Comparison of ENCODE assay signal across 8 cellular contexts in the genomic region with DNA sequence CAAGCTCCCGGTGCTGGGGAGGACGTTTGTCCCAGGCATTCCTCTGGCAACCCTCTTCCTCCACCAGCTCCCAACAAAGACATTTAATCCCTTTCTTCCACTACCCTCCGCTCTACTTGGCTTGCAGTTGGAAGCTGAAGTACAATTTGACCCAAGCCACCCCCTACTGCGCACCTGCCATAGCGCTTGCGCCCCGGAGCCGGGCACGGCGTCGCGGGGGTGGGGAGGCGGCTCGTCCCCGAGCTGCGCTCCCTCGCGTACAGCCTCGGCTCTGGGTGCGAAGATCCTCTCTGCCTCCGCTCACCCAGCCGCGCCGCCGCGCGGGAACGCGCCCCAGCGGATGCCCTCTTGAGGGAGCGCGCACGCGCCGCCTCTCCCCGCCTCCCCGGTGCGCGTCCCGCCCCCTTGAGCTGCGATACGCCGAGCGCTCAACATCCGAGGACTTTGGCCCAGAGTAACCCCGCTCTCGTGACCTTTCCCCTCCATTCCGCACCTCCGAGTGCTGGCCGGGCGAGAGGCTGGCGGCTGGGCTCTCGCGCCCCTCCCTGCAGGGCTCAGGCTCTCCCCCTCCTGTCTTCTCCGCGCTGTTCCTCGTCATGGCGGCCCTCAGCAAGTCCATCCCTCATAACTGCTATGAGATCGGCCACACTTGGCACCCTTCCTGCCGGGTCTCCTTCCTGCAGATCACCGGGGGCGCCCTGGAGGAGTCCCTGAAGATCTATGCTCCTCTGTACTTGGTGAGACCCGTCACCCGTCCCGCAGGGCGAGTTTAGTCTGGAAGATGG. TPM values are rescaled to one million over a fixed set of nuclear protein-coding genes. Genes with fewer than 3 reads are reported as not detected.
DNase-seq lines count a peak whose midpoint lies in the region; ATAC-seq lines count a peak whose summit lies in the region.

A gene (plus strand): TSS at position 485 of the 785 bp plus-strand sequence. CDS start 112 bp downstream, at position 597.

- H3K9me3 ChIP-seq in effector memory CD4-positive, alpha-beta T cell (ENCODE audit: control insufficient read depth, low read length) = no peaks in the 10 kb centered on the region

- CTCF ChIA-PET in activated CD8-positive, alpha-beta memory T cell treated with anti-CD3 and anti-CD28 coated beads for 36 hours (lab: Charles Lee) = no interaction called here

- POLR2A ChIA-PET in activated CD8-positive, alpha-beta memory T cell treated with anti-CD3 and anti-CD28 coated beads for 36 hours (lab: Charles Lee) = interaction anchor here (0.6 to 0.8 kb wide), 3 partner anchors 27 to 58 kb away, joined by 3 to 10 read pairs (median 7); no protein-coding TSS in a partner anchor

- peak; percentile 97 for ATAC-seq in GM21367 (IDR thresholded peaks at IDR 0.05; ENCODE audit: unreplicated experiment)

- H3K4me1 ChIP-seq in effector memory CD4-positive, alpha-beta T cell (ENCODE audit: control insufficient read depth, insufficient read depth, low read length, poor library complexity, severe bottlenecking) = peaks cover 10% of the 10 kb centered on the region

- no peaks in the 10 kb centered on the region for H3K27me3 ChIP-seq in effector memory CD4-positive, alpha-beta T cell (replicated peaks; ENCODE audit: control insufficient read depth, insufficient read depth, low read length, poor library complexity, severe bottlenecking)

- H3K4me3 ChIP-seq in effector memory CD4-positive, alpha-beta T cell (ENCODE audit: insufficient read depth, low read depth, low read length, poor library complexity, severe bottlenecking) = peak within 1 kb of the TSS; percentile 95

- DNase-seq in COR-L47 (lab: John Stamatoyannopoulos, UW) (peak; percentile 87), HT1080 (ENCODE audit: low read depth) (peak; percentile 95), NOMO-1 (lab: John Stamatoyannopoulos, UW; ENCODE audit: unreplicated experiment in 2 of 2) (peak; percentile 92 to 93), medulla oblongata (ENCODE audit: extremely low spot score) (peak; percentile 96)
- peak; percentile 77 to 84 (median 82) for DNase-seq in effector memory CD4-positive, alpha-beta T cell
- DNase-seq in stimulated activated CD4-positive, alpha-beta T cell treated with anti-CD3 and anti-CD28 coated beads, TNF-alpha, amount 100 ng/mL, for 48 hours (ENCODE audit: low read depth in 3 of 3) = peak; percentile 88 to 93 (median 90)

- H3K36me3 ChIP-seq in effector memory CD4-positive, alpha-beta T cell (ENCODE audit: control insufficient read depth, insufficient read depth, low read length) = no peaks in the 10 kb centered on the region

- H3K27ac ChIP-seq in effector memory CD4-positive, alpha-beta T cell (ENCODE audit: insufficient read depth, low read length, poor library complexity, severe bottlenecking) = peak within 1 kb of the TSS; percentile 64

RNA-seq across cellular contexts. Expression of the gene that starts here (rescaled TPM):
- 6.2 and 19.1 TPM in 2 replicates for total RNA-seq in HT1080 (2014; rRNA removed; shearing (Covaris generic))
- 9.7 and 12.7 TPM in 2 replicates for polyA plus RNA-seq in HT1080 (2015; cell fraction: cytosol; rRNA removed)
- polyA plus RNA-seq in HT1080 (2015; cell fraction: nucleus; rRNA removed) = 16.3 and 18.1 TPM in 2 replicates
- 10 to 100 TPM; 21.6 to 22.8 TPM for total RNA-seq in activated CD8-positive, alpha-beta memory T cell treated with anti-CD3 and anti-CD28 coated beads for 36 hours

Comparison
In these comparisons a context has a peak if more than half of its experiments do, and no peak if none do; other contexts are left out.
1. Peak in every context shown above with its lines: DNase-seq, ATAC-seq, H3K4me3 ChIP-seq and H3K27ac ChIP-seq.